In the genomic region with DNA sequence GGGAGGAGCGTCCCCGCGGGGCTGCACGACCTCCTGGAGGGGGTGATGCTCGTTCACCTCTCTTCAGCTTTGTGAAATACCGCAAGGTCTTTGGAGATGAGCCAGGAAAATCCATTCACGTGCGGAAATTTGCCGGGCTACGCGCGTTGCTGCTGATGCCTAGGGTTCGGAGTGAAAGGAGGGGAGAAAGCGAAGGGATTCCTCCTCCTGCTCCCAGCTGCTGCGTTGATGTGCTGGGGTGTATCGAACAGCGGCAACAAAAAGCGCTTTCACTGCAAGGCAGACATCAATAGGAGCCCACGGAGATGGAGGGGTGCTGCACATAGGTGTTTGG, we compare ENCODE assay signal across 9 cellular contexts. TPM values are rescaled to one million over a fixed set of nuclear protein-coding genes. Genes with fewer than 3 reads are reported as not detected.
DNase-seq lines count a peak whose midpoint lies in the region; ATAC-seq and TF ChIP-seq lines count a peak whose summit lies in the region.
"Had no signal": no experiment of that assay in that cellular context is flagged by ENCODE, and none has a peak within 500 bp of the region (broad histone marks: within the 10 kb centered on the region; RNA-seq: fewer than 3 reads in every experiment).

No MANE protein-coding gene starts in this region.

- TF ChIP-seq POLR2A in thyroid gland (IDR thresholded peaks at IDR 0.05): no peak

- no peak overlapping the region for H2AK5ac ChIP-seq in mesendoderm (ENCODE audit: low read length)

- H3K4me1 ChIP-seq in mesendoderm (ENCODE audit: control insufficient read depth, low read depth, low read length): peaks cover 2% of the 10 kb centered on the region
- H3K4me1 ChIP-seq in thyroid gland: peaks cover 20 to 22% of the 10 kb centered on the region in 2 donors

- WGBS in mesendoderm (ENCODE audit: extremely low coverage, insufficient coverage, low lambda C conversion rate): no CpG with 5 or more reads among the region's 19 CpGs
- WGBS in thyroid gland, 2 donors: 5 to 9% methylated on average over 15 to 16 of the region's 19 CpGs

- no peaks in the 10 kb centered on the region for H3K36me3 Mint-ChIP-seq in activated naive CD4-positive, alpha-beta T cell treated with anti-CD3 and anti-CD28 coated beads, Interleukin-2, amount 10 ng/mL, durations not matched to agents 7 days and 5 days
- no peaks in the 10 kb centered on the region for H3K36me3 Mint-ChIP-seq in activated CD8-positive, alpha-beta memory T cell treated with anti-CD3 and anti-CD28 coated beads, Interleukin-2, amount 10 ng/mL, durations not matched to agents 7 days and 5 days

- no peaks in the 10 kb centered on the region for H3K9me3 ChIP-seq in thyroid gland

- no peak overlapping the region for H3K27ac ChIP-seq in mesendoderm (ENCODE audit: low read depth, low read length)
- H3K27ac ChIP-seq in thyroid gland: no peak overlapping the region

- no peak overlapping the region for H3K4ac ChIP-seq in mesendoderm (ENCODE audit: low read depth, low read length)

- no peak for ATAC-seq in activated CD8-positive, alpha-beta memory T cell treated with anti-CD3 and anti-CD28 coated beads, Interleukin-2, amount 10 ng/mL, durations not matched to agents 7 days and 5 days
- no peak for ATAC-seq in HG03460 (IDR thresholded peaks at IDR 0.05; ENCODE audit: unreplicated experiment)

- peaks cover 69% of the 10 kb centered on the region for H3K27me3 Mint-ChIP-seq in activated naive CD4-positive, alpha-beta T cell treated with anti-CD3 and anti-CD28 coated beads, Interleukin-2, amount 10 ng/mL, durations not matched to agents 7 days and 5 days
- peaks cover 79% of the 10 kb centered on the region for H3K27me3 Mint-ChIP-seq in activated CD8-positive, alpha-beta memory T cell treated with anti-CD3 and anti-CD28 coated beads, Interleukin-2, amount 10 ng/mL, durations not matched to agents 7 days and 5 days

- no peaks in the 10 kb centered on the region for H3K9me3 Mint-ChIP-seq in activated naive CD4-positive, alpha-beta T cell treated with anti-CD3 and anti-CD28 coated beads, Interleukin-2, amount 10 ng/mL, durations not matched to agents 7 days and 5 days
- no peaks in the 10 kb centered on the region for H3K9me3 Mint-ChIP-seq in activated CD8-positive, alpha-beta memory T cell treated with anti-CD3 and anti-CD28 coated beads, Interleukin-2, amount 10 ng/mL, durations not matched to agents 7 days and 5 days (ENCODE audit: low read depth)

- no peak overlapping the region for H4K8ac ChIP-seq in mesendoderm (ENCODE audit: low read depth, low read length)

- DNase-seq in activated naive CD4-positive, alpha-beta T cell treated with anti-CD3 and anti-CD28 coated beads, Interleukin-2, amount 10 ng/mL, durations not matched to agents 7 days and 5 days: no peak
- no peak for DNase-seq in activated naive CD4-positive, alpha-beta T cell (lab: John Stamatoyannopoulos, UW)
- DNase-seq in choroid plexus epithelial cell (ENCODE audit: low read depth) (peak; percentile 22), mesendoderm (no peak), thyroid gland (no peak), ecto neural progenitor cell (ENCODE audit: low spot score) (no peak)
- no peak for DNase-seq in activated CD8-positive, alpha-beta memory T cell treated with anti-CD3 and anti-CD28 coated beads, Interleukin-2, amount 10 ng/mL, durations not matched to agents 7 days and 5 days

- CTCF ChIA-PET in activated naive CD4-positive, alpha-beta T cell treated with anti-CD3 and anti-CD28 coated beads, Interleukin-2, amount 10 ng/mL, durations not matched to agents 7 days and 5 days (lab: Charles Lee): interaction anchor here (2.1 kb wide), 1 partner anchor 647 kb away, joined by 7 read pairs; no protein-coding TSS in a partner anchor
- CTCF ChIA-PET in activated CD8-positive, alpha-beta memory T cell treated with anti-CD3 and anti-CD28 coated beads, Interleukin-2, amount 10 ng/mL, durations not matched to agents 7 days and 5 days (lab: Charles Lee): interaction anchor here (0.8 kb wide), 1 partner anchor 647 kb away, joined by 3 read pairs; no protein-coding TSS in a partner anchor

- H2BK5ac ChIP-seq in mesendoderm (ENCODE audit: low read length): no peak overlapping the region

- peaks cover 22% of the 10 kb centered on the region for H3K4me1 Mint-ChIP-seq in activated naive CD4-positive, alpha-beta T cell treated with anti-CD3 and anti-CD28 coated beads, Interleukin-2, amount 10 ng/mL, durations not matched to agents 7 days and 5 days
- peaks cover 18% of the 10 kb centered on the region for H3K4me1 Mint-ChIP-seq in activated CD8-positive, alpha-beta memory T cell treated with anti-CD3 and anti-CD28 coated beads, Interleukin-2, amount 10 ng/mL, durations not matched to agents 7 days and 5 days

- peak overlapping the region; percentile 15 for H3K4me3 Mint-ChIP-seq in activated naive CD4-positive, alpha-beta T cell treated with anti-CD3 and anti-CD28 coated beads, Interleukin-2, amount 10 ng/mL, durations not matched to agents 7 days and 5 days
- no peak overlapping the region for H3K4me3 Mint-ChIP-seq in activated CD8-positive, alpha-beta memory T cell treated with anti-CD3 and anti-CD28 coated beads, Interleukin-2, amount 10 ng/mL, durations not matched to agents 7 days and 5 days

- no peak overlapping the region for H2BK120ac ChIP-seq in mesendoderm (ENCODE audit: low read depth, low read length)

- intact Hi-C loops in thyroid gland (cut with DNase I): no loop called here

- no peak overlapping the region for H2BK15ac ChIP-seq in mesendoderm (replicated peaks; ENCODE audit: low read depth)

- H3K4me2 ChIP-seq in mesendoderm (ENCODE audit: low read length): peak overlapping the region; percentile 71

- no peaks in the 10 kb centered on the region for H3K79me2 ChIP-seq in mesendoderm (ENCODE audit: control insufficient read depth, insufficient read depth, low read length)

- H3K27me3 ChIP-seq in mesendoderm (ENCODE audit: insufficient read depth, low read length, poor library complexity): peaks cover 18% of the 10 kb centered on the region
- no peaks in the 10 kb centered on the region for H3K27me3 ChIP-seq in thyroid gland

- H3K4me3 ChIP-seq in choroid plexus epithelial cell (ENCODE audit: low read depth, low read length) (peak overlapping the region; percentile 48), mesendoderm (ENCODE audit: low read length) (peak overlapping the region; percentile 10), thyroid gland (replicated peaks in 1 of 3) (peak overlapping the region in 2 of 3 donors; percentile 35 to 43)

- H3K56ac ChIP-seq in mesendoderm (ENCODE audit: low read length): peak overlapping the region; percentile 51

- H3K27ac Mint-ChIP-seq in activated naive CD4-positive, alpha-beta T cell treated with anti-CD3 and anti-CD28 coated beads, Interleukin-2, amount 10 ng/mL, durations not matched to agents 7 days and 5 days: no peak overlapping the region
- H3K27ac Mint-ChIP-seq in activated CD8-positive, alpha-beta memory T cell treated with anti-CD3 and anti-CD28 coated beads, Interleukin-2, amount 10 ng/mL, durations not matched to agents 7 days and 5 days: no peak overlapping the region

- no peaks in the 10 kb centered on the region for H3K79me1 ChIP-seq in mesendoderm (ENCODE audit: low read length)

- H3K9ac ChIP-seq in mesendoderm (ENCODE audit: low read length): no peak overlapping the region

- H3K23ac ChIP-seq in mesendoderm (ENCODE audit: low read length): no peak overlapping the region

- TF ChIP-seq CTCF in choroid plexus epithelial cell (conservative IDR thresholded peaks at IDR 0.05; ENCODE audit: low read depth, low read length) (no peak), thyroid gland (IDR thresholded peaks at IDR 0.05) (no peak)

- no peaks in the 10 kb centered on the region for H3K36me3 ChIP-seq in mesendoderm (ENCODE audit: control insufficient read depth, insufficient read depth, low read length)
- H3K36me3 ChIP-seq in thyroid gland: no peaks in the 10 kb centered on the region

- H3K18ac ChIP-seq in mesendoderm (ENCODE audit: low read length): no peak overlapping the region

- H4K5ac ChIP-seq in mesendoderm (ENCODE audit: low read length): no peak overlapping the region

RNA-seq across cellular contexts. Expression of a gene that starts 0.4 kb away (rescaled TPM):
- polyA plus RNA-seq in mesendoderm (2013, experiment 1 of 2): 0.21 TPM
- 0.24 TPM for polyA plus RNA-seq in mesendoderm (2013, experiment 2 of 2)
- total RNA-seq in thyroid gland: not detected
- under 1 TPM in 1 of 2 experiments, not detected in 1; 0.07 TPM for total RNA-seq in activated CD8-positive, alpha-beta memory T cell treated with anti-CD3 and anti-CD28 coated beads, Interleukin-2, amount 10 ng/mL, durations not matched to agents 7 days and 5 days
- total RNA-seq: left colon had no signal
